In genomic region chr6:102327697-102328227, GRCh38 we compare ENCODE assay signal across 24 cellular contexts.
"Had no signal": no experiment of that assay in that cellular context is flagged by ENCODE, and none has a peak within 500 bp of the region (broad histone marks: within the 10 kb centered on the region; RNA-seq: fewer than 3 reads in every experiment).

No MANE protein-coding gene starts in this region.

- H3K36me3 Mint-ChIP-seq: memory B cell, natural killer cell had no signal

- H3K36me3 ChIP-seq: neutrophil, pancreas, sigmoid colon, tibial artery had no signal

- H3K27me3 ChIP-seq: body of pancreas, dorsolateral prefrontal cortex, neutrophil, pancreas, sigmoid colon, tibial artery had no signal

- H3K4me1 ChIP-seq: body of pancreas, pancreas, sigmoid colon, tibial artery had no signal

- ATAC-seq: activated CD8-positive, alpha-beta T cell treated with anti-CD3 and anti-CD28 coated beads for 36 hours; activated T-cell treated with anti-CD3 and anti-CD28 coated beads, Interleukin-2, amount 50 U/mL, for 4 hours; body of pancreas; natural killer cell; pancreas had no signal

- H3K27me3 Mint-ChIP-seq: activated CD4-positive, alpha-beta T cell treated with anti-CD3 and anti-CD28 coated beads, Interleukin-2, amount 10 ng/mL, durations not matched to agents 24 days and 14 days; activated CD8-positive, alpha-beta T cell treated with anti-CD3 and anti-CD28 coated beads for 36 hours; memory B cell had no signal

- DNase-seq: activated CD4-positive, alpha-beta T cell treated with anti-CD3 and anti-CD28 coated beads, Interleukin-2, amount 10 ng/mL, durations not matched to agents 24 days and 14 days; activated CD8-positive, alpha-beta T cell treated with anti-CD3 and anti-CD28 coated beads for 36 hours; activated naive CD4-positive, alpha-beta T cell treated with anti-CD3 and anti-CD28 coated beads for 36 hours; activated T-cell treated with anti-CD3 and anti-CD28 coated beads, Interleukin-2, amount 50 U/mL, for 4 hours; body of pancreas; central memory CD4-positive, alpha-beta T cell; dorsolateral prefrontal cortex; foreskin melanocyte; glutamatergic neuron; hypothalamus; kidney glomerular epithelial cell; natural killer cell; sigmoid colon; stimulated activated CD4-positive, alpha-beta T cell treated with anti-CD3 and anti-CD28 coated beads, Interleukin-4, amount 100 ng/mL, for 4 hours; stimulated activated naive CD4-positive, alpha-beta T cell treated with Interleukin-2 at 50 U/mL for 16 hours; T-helper 1 cell; T-helper 9 cell had no signal

- H3K27ac Mint-ChIP-seq: activated CD4-positive, alpha-beta T cell treated with anti-CD3 and anti-CD28 coated beads, Interleukin-2, amount 10 ng/mL, durations not matched to agents 24 days and 14 days; activated CD8-positive, alpha-beta T cell treated with anti-CD3 and anti-CD28 coated beads for 36 hours; activated naive CD4-positive, alpha-beta T cell treated with anti-CD3 and anti-CD28 coated beads for 36 hours; memory B cell; natural killer cell had no signal

- H3K4me3 Mint-ChIP-seq: activated CD4-positive, alpha-beta T cell treated with anti-CD3 and anti-CD28 coated beads, Interleukin-2, amount 10 ng/mL, durations not matched to agents 24 days and 14 days; activated CD8-positive, alpha-beta T cell treated with anti-CD3 and anti-CD28 coated beads for 36 hours; activated naive CD4-positive, alpha-beta T cell treated with anti-CD3 and anti-CD28 coated beads for 36 hours; activated T-cell treated with anti-CD3 and anti-CD28 coated beads, Interleukin-2, amount 50 U/mL, for 4 hours; memory B cell; natural killer cell had no signal

- H3K4me1 Mint-ChIP-seq: activated CD4-positive, alpha-beta T cell treated with anti-CD3 and anti-CD28 coated beads, Interleukin-2, amount 10 ng/mL, durations not matched to agents 24 days and 14 days; memory B cell; natural killer cell had no signal

- H3K27ac ChIP-seq: body of pancreas, dorsolateral prefrontal cortex, epithelial cell of prostate, neutrophil, pancreas, sigmoid colon, tibial artery had no signal

- FAIRE-seq: colon, pancreas, urothelium cell line had no signal

- H3K4me3 ChIP-seq: body of pancreas, dorsolateral prefrontal cortex, pancreas, sigmoid colon, tibial artery had no signal

- H3K9me3 Mint-ChIP-seq: activated CD8-positive, alpha-beta T cell treated with anti-CD3 and anti-CD28 coated beads for 36 hours; activated naive CD4-positive, alpha-beta T cell treated with anti-CD3 and anti-CD28 coated beads for 36 hours; activated T-cell treated with anti-CD3 and anti-CD28 coated beads, Interleukin-2, amount 50 U/mL, for 4 hours had no signal

- H3K9me3 ChIP-seq: body of pancreas, neutrophil, pancreas, tibial artery had no signal
